In genomic region chr6:127120787-127121636, GRCh38 we compare ENCODE assay signal across 8 cellular contexts. TPM values are rescaled to one million over a fixed set of nuclear protein-coding genes. Genes with fewer than 3 reads are reported as not detected.
A peak's percentile ranks its signal among the peaks of the same experiment; 100 is the strongest.
DNase-seq lines count a peak whose midpoint lies in the region; ATAC-seq, FAIRE-seq and TF ChIP-seq lines count a peak whose summit lies in the region.

No MANE protein-coding gene starts in this region.

- FAIRE-seq in pancreas (lab: Jason Lieb, UNC) (no peak), urothelium cell line (lab: Jason Lieb, UNC) (peak; percentile 82)

- H3K9me3 Mint-ChIP-seq in GM23338, result no peaks in the 10 kb centered on the region
- no peaks in the 10 kb centered on the region for H3K9me3 Mint-ChIP-seq in activated naive CD4-positive, alpha-beta T cell treated with anti-CD3 and anti-CD28 coated beads, Interleukin-2, amount 50 U/mL, for 72 hours
- peaks cover 2% of the 10 kb centered on the region for H3K9me3 Mint-ChIP-seq in glutamatergic neuron (ENCODE audit: unreplicated experiment)

- H3K4me2 ChIP-seq in GM23338, result peak overlapping the region; percentile 94

- H3K36me3 ChIP-seq in GM23338 (ENCODE audit: insufficient read depth) (no peaks in the 10 kb centered on the region), RWPE2 (ENCODE audit: low read depth) (no peaks in the 10 kb centered on the region), pancreas (no peaks in the 10 kb centered on the region)

- TF ChIP-seq CTCF in GM23338 (conservative IDR thresholded peaks at IDR 0.05; ENCODE audit: low read depth in 2 of 2) (peak; percentile 98 to 99), RWPE2 (IDR thresholded peaks at IDR 0.05; ENCODE audit: poor library complexity, severe bottlenecking) (peak; percentile 86), glutamatergic neuron (IDR thresholded peaks at IDR 0.05; ENCODE audit: partially characterized antibody, unreplicated experiment) (peak; percentile 56), pancreas (IDR thresholded peaks at IDR 0.05) (peak in 3 of 4 donors; percentile 17 to 27 (median 18))

- H3K9me2 ChIP-seq in GM23338 (ENCODE audit: insufficient read depth), result no peaks in the 10 kb centered on the region

- no peaks in the 10 kb centered on the region for H3F3A ChIP-seq in GM23338 (replicated peaks; ENCODE audit: low read depth)

- peak overlapping the region; percentile 80 for H3K4me3 Mint-ChIP-seq in GM23338
- peak overlapping the region; percentile 61 for H3K4me3 Mint-ChIP-seq in glutamatergic neuron (ENCODE audit: unreplicated experiment)

- peaks cover 26% of the 10 kb centered on the region for H3K4me1 ChIP-seq in GM23338 (ENCODE audit: insufficient read depth)
- no peaks in the 10 kb centered on the region for H3K4me1 ChIP-seq in RWPE2 (ENCODE audit: insufficient read depth, poor library complexity, severe bottlenecking)
- H3K4me1 ChIP-seq in pancreas, result no peaks in the 10 kb centered on the region

- ATAC-seq in GM23338 (peak; percentile 60), RWPE2 (ENCODE audit: low read depth) (peak; percentile 71), pancreas (peak in 3 of 4 donors; percentile 83 to 87 (median 83))
- peak; percentile 70 to 87 for ATAC-seq in activated naive CD4-positive, alpha-beta T cell treated with anti-CD3 and anti-CD28 coated beads, Interleukin-2, amount 50 U/mL, for 72 hours

- no peaks in the 10 kb centered on the region for H3K9me3 ChIP-seq in RWPE2 (ENCODE audit: severe bottlenecking)
- H3K9me3 ChIP-seq in pancreas, result no peaks in the 10 kb centered on the region

- no peaks in the 10 kb centered on the region for H3K36me3 Mint-ChIP-seq in GM23338 (ENCODE audit: low read depth)
- H3K36me3 Mint-ChIP-seq in activated naive CD4-positive, alpha-beta T cell treated with anti-CD3 and anti-CD28 coated beads, Interleukin-2, amount 50 U/mL, for 72 hours, result no peaks in the 10 kb centered on the region
- H3K36me3 Mint-ChIP-seq in glutamatergic neuron (ENCODE audit: unreplicated experiment), result no peaks in the 10 kb centered on the region

- DNase-seq in G401 (ENCODE audit: low spot score) (peak; percentile 96), GM23338 (ENCODE audit: low spot score) (peak; percentile 87), RWPE2 (ENCODE audit: low spot score) (peak; percentile 61), glutamatergic neuron (peak; percentile 91), pancreas (peak; percentile 31 to 69 (median 56)), urothelium cell line (ENCODE audit: low spot score) (peak; percentile 78)
- DNase-seq in Jurkat, Clone E6-1 (ENCODE audit: low read depth, low spot score), result peak; percentile 59
- DNase-seq in activated naive CD4-positive, alpha-beta T cell treated with anti-CD3 and anti-CD28 coated beads, Interleukin-2, amount 50 U/mL, for 72 hours (ENCODE audit: low spot score in 2 of 2), result peak; percentile 64 to 76

- intact Hi-C loops in pancreas (cut with DNase I), result no loop called here

- in situ Hi-C loops in G401 (cut with HindIII; ENCODE audit: low sequenced_read_pairs), result no loop called here

- H3K4me1 Mint-ChIP-seq in GM23338, result peaks cover 16% of the 10 kb centered on the region
- peaks cover 2% of the 10 kb centered on the region for H3K4me1 Mint-ChIP-seq in glutamatergic neuron (ENCODE audit: low read depth, unreplicated experiment)

- H3K27me3 ChIP-seq in GM23338 (ENCODE audit: insufficient read depth) (peaks cover 70% of the 10 kb centered on the region), RWPE2 (ENCODE audit: insufficient read depth, poor library complexity, severe bottlenecking) (peaks cover 79% of the 10 kb centered on the region), pancreas (peaks cover 0 to 34% (median 7%) of the 10 kb centered on the region in 4 donors)

- no peaks in the 10 kb centered on the region for H3K79me2 ChIP-seq in GM23338 (replicated peaks; ENCODE audit: insufficient read depth)

- H3K27me3 Mint-ChIP-seq in GM23338 (ENCODE audit: insufficient read depth, low read depth, poor library complexity), result peaks cover 46% of the 10 kb centered on the region
- H3K27me3 Mint-ChIP-seq in glutamatergic neuron (ENCODE audit: unreplicated experiment), result peaks cover 14% of the 10 kb centered on the region

- no peaks in the 10 kb centered on the region for H4K20me1 ChIP-seq in GM23338 (replicated peaks; ENCODE audit: insufficient read depth)

- H3K27ac Mint-ChIP-seq in GM23338, result no peak overlapping the region
- H3K27ac Mint-ChIP-seq in activated naive CD4-positive, alpha-beta T cell treated with anti-CD3 and anti-CD28 coated beads, Interleukin-2, amount 50 U/mL, for 72 hours, result no peak overlapping the region
- no peak overlapping the region for H3K27ac Mint-ChIP-seq in glutamatergic neuron (ENCODE audit: unreplicated experiment)

- H2AFZ ChIP-seq in GM23338, result peak overlapping the region; percentile 92

- H3K27ac ChIP-seq in GM23338 (ENCODE audit: low read depth), result no peak overlapping the region
- no peak overlapping the region for H3K27ac ChIP-seq in RWPE2 (ENCODE audit: poor library complexity, severe bottlenecking)
- H3K27ac ChIP-seq in pancreas, result no peak overlapping the region

- WGBS in pancreas, 2 donors, result 3 to 4% methylated on average over 33 to 35 of the region's 35 CpGs

- H3K4me3 ChIP-seq in GM23338, result peak overlapping the region; percentile 79
- H3K4me3 ChIP-seq in Jurkat, Clone E6-1 (ENCODE audit: low read length), result no peak overlapping the region
- no peak overlapping the region for H3K4me3 ChIP-seq in RWPE2 (ENCODE audit: severe bottlenecking)
- H3K4me3 ChIP-seq in pancreas, result peak overlapping the region in 1 of 4 donors; percentile 39

TF ChIP-seq in GM23338, 12 proteins besides CTCF, POLR2A, EP300 and RAD21:
- peak; percentile 59 for TF ChIP-seq EZH2 (IDR thresholded peaks at IDR 0.05; ENCODE audit: low read depth, unreplicated experiment)
- TF ChIP-seq STAT1 (IDR thresholded peaks at IDR 0.05; ENCODE audit: unreplicated experiment), result no peak
TF ChIP-seq in GM23338: peak in this region for 1.

RNA-seq across cellular contexts. Expression of gene RSPO3, which starts 2.5 kb away (rescaled TPM):
- total RNA-seq in G401 (2014; rRNA removed; shearing (Covaris generic)), result 5.7 TPM in 1 of 2 replicates, not detected in the other
- not detected in 2 replicates for total RNA-seq in GM23338 (2014; rRNA removed; shearing (Covaris generic))
- 0.30 TPM in 1 of 2 replicates, not detected in the other for polyA plus RNA-seq in GM23338 (2016; fragmentation: Nextera tagmentation; extraction: Ambion mirVana)
- polyA plus RNA-seq in Jurkat, Clone E6-1 (2012; ENCODE audit: insufficient read depth, insufficient read length), result not detected
- total RNA-seq in activated naive CD4-positive, alpha-beta T cell treated with anti-CD3 and anti-CD28 coated beads, Interleukin-2, amount 50 U/mL, for 72 hours, result not detected
- total RNA-seq in glutamatergic neuron (ENCODE audit: unreplicated experiment), result not detected
- 1 to 10 TPM in 2 of 6 donors, under 1 TPM in 4; 0.14 to 2.2 (median 0.81) TPM for total RNA-seq in pancreas
- 1 to 10 TPM in 1 of 2 donors, under 1 TPM in 1; 0.92 to 2.3 TPM for polyA plus RNA-seq in pancreas

Comparison
In these comparisons a context has a peak if more than half of its experiments do, and no peak if none do; other contexts are left out.
1. CTCF ChIP-seq: peak in every context shown above with its lines; median percentile 98 in GM23338; 86 in RWPE2; 56 in glutamatergic neuron; 18 in pancreas.